In genomic region chr16:31357324-31358156, GRCh38 we compare ENCODE assay signal across 1 cellular context.
TF ChIP-seq lines count a peak whose summit lies in the region.

No MANE protein-coding gene starts in this region.

TF ChIP-seq in SK-N-SH, 30 proteins besides CTCF, POLR2A, EP300 and RAD21 (continued from another document):
- TF ChIP-seq FOSL2 (IDR thresholded peaks at IDR 0.05; ENCODE audit: borderline replicate concordance, low read depth) (no peak), GABPA (IDR thresholded peaks at IDR 0.05; ENCODE audit: low read depth) (no peak), RFX5 (IDR thresholded peaks at IDR 0.05; ENCODE audit: low read length) (no peak), USF1 (IDR thresholded peaks at IDR 0.05; ENCODE audit: borderline replicate concordance, low read depth) (no peak), JUND (IDR thresholded peaks at IDR 0.05) (no peak), FOXM1 (IDR thresholded peaks at IDR 0.05; ENCODE audit: low read depth) (no peak)
